Comparison of ENCODE assay signal across 28 cellular contexts in the genomic region with DNA sequence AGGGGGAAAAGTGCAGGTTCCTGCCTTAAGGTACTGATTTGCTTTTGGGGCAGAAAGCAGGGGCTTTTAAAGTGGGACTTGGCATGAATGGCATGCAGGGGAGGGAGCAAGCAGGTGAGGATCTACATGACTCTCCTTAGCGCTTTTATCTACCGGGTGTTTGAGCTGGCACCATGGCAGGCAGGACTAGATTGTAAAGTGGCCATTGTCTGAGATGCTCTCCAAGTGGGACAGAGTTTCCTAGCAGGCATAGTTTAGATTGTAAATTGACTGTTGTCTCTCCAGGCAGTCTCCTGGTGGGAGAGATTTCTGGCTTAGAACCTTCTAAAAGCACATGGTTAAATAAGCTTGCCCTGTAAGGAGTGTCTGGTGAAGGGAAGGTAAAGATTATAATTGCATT.
"Had no signal": no experiment of that assay in that cellular context is flagged by ENCODE, and none has a peak within 500 bp of the region (broad histone marks: within the 10 kb centered on the region; RNA-seq: fewer than 3 reads in every experiment).

No MANE protein-coding gene starts in this region.

- H3K27ac Mint-ChIP-seq: activated CD4-positive, alpha-beta memory T cell treated with anti-CD3 and anti-CD28 coated beads for 36 hours; activated T-cell treated with anti-CD3 and anti-CD28 coated beads, Interleukin-2, amount 50 U/mL, for 24 hours; activated T-helper 17 cell treated with anti-CD3 and anti-CD28 coated beads, Interleukin-2, amount 50 U/mL, for 72 hours; immature natural killer cell; naive thymus-derived CD4-positive, alpha-beta T cell; stimulated activated naive CD8-positive, alpha-beta T cell treated with anti-CD3 and anti-CD28 coated beads, Interleukin-15, Interleukin-2, amounts not matched to agents 100 ng/mL and 50 ng/mL, for 24 hours had no signal

- H3K4me3 Mint-ChIP-seq: activated CD4-positive, alpha-beta memory T cell treated with anti-CD3 and anti-CD28 coated beads for 36 hours; activated T-cell treated with anti-CD3 and anti-CD28 coated beads, Interleukin-2, amount 50 U/mL, for 24 hours; activated T-helper 17 cell treated with anti-CD3 and anti-CD28 coated beads, Interleukin-2, amount 50 U/mL, for 72 hours; immature natural killer cell; naive thymus-derived CD4-positive, alpha-beta T cell; stimulated activated naive CD8-positive, alpha-beta T cell treated with anti-CD3 and anti-CD28 coated beads, Interleukin-15, Interleukin-2, amounts not matched to agents 100 ng/mL and 50 ng/mL, for 24 hours had no signal

- H3K27me3 Mint-ChIP-seq: activated CD4-positive, alpha-beta memory T cell treated with anti-CD3 and anti-CD28 coated beads for 36 hours; activated T-cell treated with anti-CD3 and anti-CD28 coated beads, Interleukin-2, amount 50 U/mL, for 24 hours; activated T-helper 17 cell treated with anti-CD3 and anti-CD28 coated beads, Interleukin-2, amount 50 U/mL, for 72 hours; stimulated activated naive CD8-positive, alpha-beta T cell treated with anti-CD3 and anti-CD28 coated beads, Interleukin-15, Interleukin-2, amounts not matched to agents 100 ng/mL and 50 ng/mL, for 24 hours had no signal

- H3K9me3 ChIP-seq: gastroesophageal sphincter had no signal

- H3K4me3 ChIP-seq: gastroesophageal sphincter, hepatocyte, skin epidermis, thoracic aorta had no signal

- H3K27ac ChIP-seq: gastroesophageal sphincter, hepatocyte, thoracic aorta, VCaP had no signal

- DNase-seq: activated CD4-positive, alpha-beta memory T cell treated with anti-CD3 and anti-CD28 coated beads for 36 hours; activated CD4-positive, alpha-beta T cell treated with anti-CD3 and anti-CD28 coated beads for 48 hours; activated CD8-positive, alpha-beta memory T cell treated with anti-CD3 and anti-CD28 coated beads, Interleukin-2, amount 50 U/mL, for 4 hours; activated gamma-delta T cell treated with Interleukin-2 at 50 U/mL for 16 hours; activated naive CD4-positive, alpha-beta T cell treated with anti-CD3 and anti-CD28 coated beads, Interleukin-2, amount 50 U/mL, for 16 hours; activated T-cell treated with anti-CD3 and anti-CD28 coated beads, Interleukin-2, amount 50 U/mL, for 24 hours; anterior cingulate cortex; effector CD8-positive, alpha-beta T cell; erythroblast; immature natural killer cell; kidney; left colon; mammary epithelial cell; midbrain; naive thymus-derived CD4-positive, alpha-beta T cell; posterior cingulate gyrus; stimulated activated CD4-positive, alpha-beta T cell treated with anti-CD3 and anti-CD28 coated beads, Interleukin-12 subunit alpha, Interleukin-12 subunit beta, amount 100 ng/mL, for 4 hours; stimulated activated CD4-positive, alpha-beta T cell treated with anti-CD3 and anti-CD28 coated beads, Interleukin-4, amount 100 ng/mL, for 1 hour; trophoblast cell had no signal

- ATAC-seq: activated CD4-positive, CD25-positive, alpha-beta regulatory T cell treated with anti-CD3 and anti-CD28 coated beads, Interleukin-2, amount 50 U/mL, for 24 hours; activated T-helper 17 cell treated with anti-CD3 and anti-CD28 coated beads, Interleukin-2, amount 50 U/mL, for 72 hours; gastroesophageal sphincter; left colon; sciatic nerve had no signal

- H3K36me3 ChIP-seq: gastroesophageal sphincter, thoracic aorta had no signal

- H3K27me3 ChIP-seq: gastroesophageal sphincter, hepatocyte had no signal
